29 cellular contexts compared by ENCODE assay signal in genomic region chr2:182530636-182531035, GRCh38.
"Had no signal": no experiment of that assay in that cellular context is flagged by ENCODE, and none has a peak within 500 bp of the region (broad histone marks: within the 10 kb centered on the region; RNA-seq: fewer than 3 reads in every experiment).

No MANE protein-coding gene starts in this region.

- H3K27ac ChIP-seq: ovary, parathyroid adenoma, psoas muscle, skin epidermis, spleen, suprapubic skin, testis, tibial artery, transverse colon, upper lobe of right lung, uterus had no signal

- H3K4me1 ChIP-seq: parathyroid adenoma, psoas muscle, spleen, suprapubic skin, testis, tibial artery, transverse colon, upper lobe of right lung, uterus had no signal

- ATAC-seq: naive thymus-derived CD8-positive, alpha-beta T cell; natural killer cell treated with Interleukin-12 subunit alpha and Interleukin-12 subunit beta and Interleukin-15 and Interleukin-18, amount 100 ng/mL, for 72 hours; psoas muscle; right cardiac atrium; sciatic nerve; stimulated activated memory B cell treated with anti-CD40 and anti-IgM and Interleukin-4, amounts not matched to agents 10 μg/mL and 1 μg/mL and 100 μg/mL, for 72 hours; stimulated activated naive CD8-positive, alpha-beta T cell treated with anti-CD3 and anti-CD28 coated beads, Interleukin-15, amount 100 ng/mL, for 72 hours; stimulated activated naive CD8-positive, alpha-beta T cell treated with anti-CD3 and anti-CD28 coated beads, Interleukin-15, Interleukin-2, amounts not matched to agents 100 U/mL and 50 U/mL, for 24 hours; upper lobe of right lung had no signal

- H3K27me3 ChIP-seq: ovary, spleen, suprapubic skin, testis, tibial artery, transverse colon, upper lobe of right lung, uterus had no signal

- H3K4me2 ChIP-seq: smooth muscle cell had no signal

- H3K9me3 ChIP-seq: ovary, suprapubic skin, testis, tibial artery, transverse colon, upper lobe of right lung, uterus had no signal

- H3K9ac ChIP-seq: parathyroid adenoma had no signal

- H2AFZ ChIP-seq: parathyroid adenoma had no signal

- H3K79me2 ChIP-seq: parathyroid adenoma had no signal

- H3K4me3 ChIP-seq: ovary, psoas muscle, skin epidermis, smooth muscle cell, spleen, suprapubic skin, testis, tibial artery, transverse colon, upper lobe of right lung, uterus had no signal

- DNase-seq: naive thymus-derived CD8-positive, alpha-beta T cell; nephron progenitor cell; occipital lobe; ovary; posterior cingulate gyrus; psoas muscle; right cardiac atrium; spleen; stimulated activated CD4-positive, alpha-beta T cell treated with anti-CD3 and anti-CD28 coated beads, Interleukin-12 subunit alpha, Interleukin-12 subunit beta, amount 100 ng/mL, for 4 hours; stimulated activated CD4-positive, alpha-beta T cell treated with anti-CD3 and anti-CD28 coated beads, Interleukin-1b, Interleukin-23, amount 100 ng/mL, for 48 hours; stimulated activated CD4-positive, alpha-beta T cell treated with anti-CD3 and anti-CD28 coated beads, Interleukin-4, amount 100 ng/mL, for 1 hour; stimulated activated CD4-positive, alpha-beta T cell treated with anti-CD3 and anti-CD28 coated beads, Interleukin-4, amount 100 ng/mL, for 4 hours; stimulated activated CD8-positive, alpha-beta memory T cell treated with anti-CD3 and anti-CD28 coated beads, Interleukin-4, amount 100 ng/mL, for 48 hours; stimulated activated naive CD4-positive, alpha-beta T cell; stimulated activated naive CD8-positive, alpha-beta T cell treated with anti-CD3 and anti-CD28 coated beads, Interleukin-15, amount 100 ng/mL, for 72 hours; stimulated activated naive CD8-positive, alpha-beta T cell treated with anti-CD3 and anti-CD28 coated beads, Interleukin-15, Interleukin-2, amounts not matched to agents 100 U/mL and 50 U/mL, for 24 hours; substantia nigra; testis; tibial artery; transverse colon; upper lobe of right lung; uterus had no signal

- H3K36me3 ChIP-seq: ovary, spleen, suprapubic skin, tibial artery, transverse colon, upper lobe of right lung, uterus had no signal
